ENCODE assay signal across 8 cellular contexts in genomic region chr11:14907411-14908213, GRCh38. TPM values are rescaled to one million over a fixed set of nuclear protein-coding genes. Genes with fewer than 3 reads are reported as not detected.
DNase-seq lines count a peak whose midpoint lies in the region; ATAC-seq and TF ChIP-seq lines count a peak whose summit lies in the region.

No MANE protein-coding gene starts in this region.

- no peaks in the 10 kb centered on the region for H3K4me1 ChIP-seq in IMR-90 (ENCODE audit: control insufficient read depth, insufficient read depth, low read length)
- 0 out of 2 replicates have a peak, but pooled peaks cover 5% of the 10 kb centered on the region for H3K4me1 ChIP-seq in PC-9 (replicated peaks; ENCODE audit: insufficient read depth)
- peaks cover 0 to 24% (median 0%) of the 10 kb centered on the region in 3 donors for H3K4me1 ChIP-seq in gastroesophageal sphincter
- peaks cover 18% of the 10 kb centered on the region for H3K4me1 ChIP-seq in vagina

- H3K18ac ChIP-seq in IMR-90 (ENCODE audit: low read depth, low read length): no peak overlapping the region

- no peak overlapping the region for H3K23ac ChIP-seq in IMR-90 (ENCODE audit: low read depth, low read length)

- peak; percentile 58 for TF ChIP-seq CTCF in IMR-90 (conservative IDR thresholded peaks at IDR 0.05; ENCODE audit: low read depth, low read length)
- TF ChIP-seq CTCF in PC-9 (conservative IDR thresholded peaks at IDR 0.05): peak; percentile 78
- TF ChIP-seq CTCF in gastroesophageal sphincter (IDR thresholded peaks at IDR 0.05): peak; percentile 30 to 78 (median 57)
- peak; percentile 19 to 65 (median 36) for TF ChIP-seq CTCF in vagina (IDR thresholded peaks at IDR 0.05)

- H3K9me3 ChIP-seq in IMR-90 (ENCODE audit: control insufficient read depth, insufficient read depth, low read length) (no peaks in the 10 kb centered on the region), PC-9 (ENCODE audit: insufficient read depth, low read depth) (no peaks in the 10 kb centered on the region), gastroesophageal sphincter (no peaks in the 10 kb centered on the region), vagina (no peaks in the 10 kb centered on the region)

- H3K9me2 ChIP-seq in PC-9 (ENCODE audit: insufficient read depth): no peaks in the 10 kb centered on the region

- H2AFZ ChIP-seq in IMR-90 (replicated peaks; ENCODE audit: low read length, poor library complexity): no peak overlapping the region
- no peak overlapping the region for H2AFZ ChIP-seq in PC-9

- H3K9ac ChIP-seq in IMR-90 (ENCODE audit: low read depth, low read length): no peak overlapping the region

- no peak for TF ChIP-seq EP300 in gastroesophageal sphincter (IDR thresholded peaks at IDR 0.05)

- H3K27me3 ChIP-seq in IMR-90 (ENCODE audit: control insufficient read depth, insufficient read depth, low read length) (peaks cover 1% of the 10 kb centered on the region), PC-9 (ENCODE audit: insufficient read depth, low read depth) (no peaks in the 10 kb centered on the region), gastroesophageal sphincter (no peaks in the 10 kb centered on the region), vagina (no peaks in the 10 kb centered on the region)

- H3F3A ChIP-seq in PC-9 (ENCODE audit: insufficient read depth, low read depth): no peaks in the 10 kb centered on the region

- in situ Hi-C loops in IMR-90 (cut with MboI; ENCODE audit: low sequenced_read_pairs): loop anchor here (5.0 kb wide), 1 partner anchor 115 kb away; no protein-coding TSS in a partner anchor

- H3K4me3 ChIP-seq in IMR-90 (ENCODE audit: insufficient read depth, low read depth, low read length): no peak overlapping the region
- no peak overlapping the region; the same call in 1 of the 2 replicates for H3K4me3 ChIP-seq in PC-9
- no peak overlapping the region for H3K4me3 ChIP-seq in gastroesophageal sphincter
- H3K4me3 ChIP-seq in vagina: no peak overlapping the region

- no peak overlapping the region for H2AK5ac ChIP-seq in IMR-90 (ENCODE audit: low read depth, low read length)

- H2BK120ac ChIP-seq in IMR-90 (ENCODE audit: low read depth, low read length): no peak overlapping the region

- no peak for TF ChIP-seq POLR2A in IMR-90 (IDR thresholded peaks at IDR 0.05; ENCODE audit: low read depth, low read length)
- TF ChIP-seq POLR2A in gastroesophageal sphincter (IDR thresholded peaks at IDR 0.05): no peak
- TF ChIP-seq POLR2A in vagina (IDR thresholded peaks at IDR 0.05): no peak

- H3K36me3 ChIP-seq in IMR-90 (ENCODE audit: control insufficient read depth, insufficient read depth, low read length): no peaks in the 10 kb centered on the region
- no peaks in the 10 kb centered on the region for H3K36me3 ChIP-seq in PC-9 (ENCODE audit: low read depth)
- no peaks in the 10 kb centered on the region for H3K36me3 ChIP-seq in gastroesophageal sphincter
- no peaks in the 10 kb centered on the region for H3K36me3 ChIP-seq in vagina

- CTCF ChIA-PET in IMR-90 (lab: Yijun Ruan, JAX) (interaction anchor here (0.6 to 2.3 kb wide), 21 partner anchors 10 to 350 kb away, joined by 3 to 17 read pairs (median 4); partner anchors contain the start of gene CYP2R1), PC-9 (lab: Charles Lee) (interaction anchor here (0.9 to 1.7 kb wide), 3 partner anchors 118 to 1135 kb away, joined by 3 to 15 read pairs (median 6); no protein-coding TSS in a partner anchor)

- no peak overlapping the region for H3K4ac ChIP-seq in IMR-90 (ENCODE audit: low read depth, low read length)

- no peak overlapping the region for H2BK15ac ChIP-seq in IMR-90 (ENCODE audit: low read depth, low read length)

- H4K5ac ChIP-seq in IMR-90 (ENCODE audit: low read depth, low read length): no peak overlapping the region

- H3K79me2 ChIP-seq in PC-9 (ENCODE audit: low read depth): no peaks in the 10 kb centered on the region

- ATAC-seq in GM21447 (IDR thresholded peaks at IDR 0.05; ENCODE audit: unreplicated experiment) (peak; percentile 37), IMR-90 (ENCODE audit: low read depth) (peak; percentile 77), gastroesophageal sphincter (peak; percentile 64)

- H2BK5ac ChIP-seq in IMR-90 (ENCODE audit: low read depth, low read length, poor library complexity, severe bottlenecking): no peak overlapping the region

- peak; percentile 52 for TF ChIP-seq RAD21 in IMR-90 (IDR thresholded peaks at IDR 0.05; ENCODE audit: low read length)

- no peaks in the 10 kb centered on the region for H3K9me1 ChIP-seq in IMR-90 (ENCODE audit: insufficient read depth, low read length)

- H3K4me2 ChIP-seq in IMR-90 (ENCODE audit: low read depth, low read length): no peak overlapping the region
- H3K4me2 ChIP-seq in PC-9: peak overlapping the region; percentile 67

- H4K20me1 ChIP-seq in IMR-90 (ENCODE audit: insufficient read depth, low read length) (no peaks in the 10 kb centered on the region), PC-9 (ENCODE audit: insufficient read depth) (no peaks in the 10 kb centered on the region)

- H4K91ac ChIP-seq in IMR-90 (ENCODE audit: insufficient read depth, low read depth, low read length): no peak overlapping the region

- 46% methylated on average over 8 of the region's 13 CpGs; no CpG with 5 or more reads in 1 of the 2 experiments for WGBS in IMR-90 (ENCODE audit: extremely low coverage in 2 of 2, insufficient read length in 1 of 2), 2 experiments
- whole genome bisulfite sequencing in gastroesophageal sphincter (ENCODE audit: low coverage in 1 of 2), 2 donors: 3% methylated on average over 2 of the region's 13 CpGs; no CpG with 5 or more reads in 1 of the 2 donors

- H3K27ac ChIP-seq in IMR-90 (ENCODE audit: insufficient read depth, low read length): no peak overlapping the region
- H3K27ac ChIP-seq in PC-9: no peak overlapping the region
- no peak overlapping the region for H3K27ac ChIP-seq in gastroesophageal sphincter
- H3K27ac ChIP-seq in vagina: no peak overlapping the region

- no peak overlapping the region for H3K56ac ChIP-seq in IMR-90 (ENCODE audit: extremely low read depth, insufficient read depth, low read length)

- no peak overlapping the region for H2BK20ac ChIP-seq in IMR-90 (ENCODE audit: low read depth, low read length)

- H3K14ac ChIP-seq in IMR-90 (replicated peaks; ENCODE audit: low read depth, low read length): no peak overlapping the region

- BruUV-seq in IMR-90 (replicated peaks; lab: Mats Ljungman, UMichigan): no TSS peak
- no TSS peak for BruUV-seq in PC-9 (replicated peaks; lab: Mats Ljungman, UMichigan)

- H3K79me1 ChIP-seq in IMR-90 (ENCODE audit: low read depth in 1 of 2, low read length in 2 of 2): no peaks in the 10 kb centered on the region

- H4K8ac ChIP-seq in IMR-90 (ENCODE audit: low read depth in 2 of 2, low read length in 2 of 2): no peak overlapping the region

- POLR2A ChIA-PET in IMR-90 (lab: Charles Lee; ENCODE audit: unreplicated experiment): no interaction called here
- POLR2A ChIA-PET in PC-9 (lab: Charles Lee; ENCODE audit: unreplicated experiment): interaction anchor here (1.1 kb wide), 1 partner anchor 16 kb away, joined by 3 read pairs; the partner anchor contains the start of gene CYP2R1

- dilution Hi-C loops in IMR-90 (cut with HindIII; ENCODE audit: low sequenced_read_pairs, unreplicated experiment): no loop called here

- H2AK9ac ChIP-seq in IMR-90 (replicated peaks; ENCODE audit: low read depth, low read length, poor library complexity): no peak overlapping the region

- DNase-seq in DMS114 treated with DMSO at 0.1 percent for 48 hours (lab: John Stamatoyannopoulos, UW; ENCODE audit: unreplicated experiment) (peak; percentile 21), IMR-90 (peak; percentile 21), PC-9 (peak in 1 of 2 experiments; percentile 23), posterior cingulate gyrus (peak; percentile 52 to 96 (median 82)), vagina (ENCODE audit: extremely low spot score in 2 of 2) (no peak)
- peak; percentile 75 to 76 for DNase-seq in activated T-helper 1 cell treated with anti-CD3 and anti-CD28 coated beads, Interleukin-2, amount 50 U/mL, for 16 hours (ENCODE audit: low read depth in 1 of 2, low spot score in 1 of 2)

- intact Hi-C loops in IMR-90 (cut with micrococcal nuclease) (loop anchor here (1.0 to 10.0 kb wide), 7 partner anchors 117 to 385 kb away; partner anchors contain the start of genes PDE3B and PSMA1), PC-9 (cut with micrococcal nuclease; ENCODE audit: unreplicated experiment) (loop anchor here (2.0 to 10.0 kb wide), 4 partner anchors 97 to 301 kb away; partner anchors contain the start of gene CALCB), posterior cingulate gyrus (cut with DNase I) (loop anchor here (1.0 to 2.0 kb wide), 3 partner anchors 117 to 371 kb away; no protein-coding TSS in a partner anchor), vagina (cut with DNase I) (no loop called here)

TF ChIP-seq in IMR-90, 13 proteins besides CTCF, POLR2A, EP300 and RAD21:
- TF ChIP-seq SMC3 (IDR thresholded peaks at IDR 0.05; ENCODE audit: low read depth, low read length): peak; percentile 51
- TF ChIP-seq MAZ (IDR thresholded peaks at IDR 0.05; ENCODE audit: borderline replicate concordance, low read depth, low read length): no peak
- TF ChIP-seq NFE2L2 (IDR thresholded peaks at IDR 0.05; ENCODE audit: low read depth, low read length): no peak
- no peak for TF ChIP-seq BHLHE40 (IDR thresholded peaks at IDR 0.05; ENCODE audit: low read depth, low read length)
- TF ChIP-seq ELK1 (IDR thresholded peaks at IDR 0.05; ENCODE audit: borderline replicate concordance, low read depth, low read length): no peak

RNA-seq across cellular contexts. Expression of gene CYP2R1, which starts 15.6 kb away (rescaled TPM):
- total RNA-seq in IMR-90 (2012; rRNA removed): 5.2 and 5.6 TPM in 2 replicates
- polyA plus RNA-seq in IMR-90 (2012; rRNA removed): 4.7 and 5.3 TPM in 2 replicates
- polyA plus RNA-seq in IMR-90 (2012; cell fraction: cytosol; rRNA removed): 0.78 and 0.99 TPM in 2 replicates
- polyA plus RNA-seq in IMR-90 (2012; cell fraction: nucleus; rRNA removed; ENCODE audit: low replicate concordance): 3.6 and 25.3 TPM in 2 replicates
- total RNA-seq in PC-9 (2021): 7.1 and 7.2 TPM in 2 replicates
- total RNA-seq in gastroesophageal sphincter: 10 to 100 TPM; 13.5 to 22.7 (median 14.9) TPM
- total RNA-seq in vagina: 12.3 TPM

Comparison
In these comparisons a context has a peak if more than half of its experiments do, and no peak if none do; other contexts are left out.
1. DNase-seq: peak in DMS114 treated with DMSO at 0.1 percent for 48 hours (single experiment), IMR-90 (single experiment), activated T-helper 1 cell treated with anti-CD3 and anti-CD28 coated beads, Interleukin-2, amount 50 U/mL, for 16 hours (2 of 2) and posterior cingulate gyrus (10 of 10); none in vagina (0 of 2).
2. Peak in every context shown above with its lines, with median percentiles within 50 percentile points of each other: ATAC-seq and CTCF ChIP-seq.